In genomic region chr4:109303141-109303499, GRCh38 we compare ENCODE assay signal across 8 cellular contexts. TPM values are rescaled to one million over a fixed set of nuclear protein-coding genes. Genes with fewer than 3 reads are reported as not detected.
A peak's percentile ranks its signal among the peaks of the same experiment; 100 is the strongest.
DNase-seq lines count a peak whose midpoint lies in the region; ATAC-seq and TF ChIP-seq lines count a peak whose summit lies in the region.

No MANE protein-coding gene starts in this region.

- intact Hi-C loops in Right ventricle myocardium inferior (cut with DNase I) = loop anchor here (10.0 kb wide), 2 partner anchors 118 to 238 kb away; no protein-coding TSS in a partner anchor
- intact Hi-C loops in cardiac septum (cut with DNase I) = no loop called here
- intact Hi-C loops in uterus (cut with DNase I; ENCODE audit: low total_unique reads) = no loop called here

- peak; percentile 49 for ATAC-seq in Right ventricle myocardium inferior
- peak; percentile 32 for ATAC-seq in lung (ENCODE audit: insufficient read depth, low FRiP score)

- H3K36me3 ChIP-seq in lung (ENCODE audit: control insufficient read depth in 2 of 2, insufficient read depth in 2 of 2, low read length in 2 of 2) (no peaks in the 10 kb centered on the region), uterus (no peaks in the 10 kb centered on the region)

- DNase-seq in Right ventricle myocardium inferior (ENCODE audit: missing footprints) (no peak), cardiac septum (ENCODE audit: low spot score) (no peak), cardiac fibroblast (ENCODE audit: low read depth in 2 of 2) (peak in 1 of 2 donors; percentile 15), lung (ENCODE audit: low spot score) (no peak), uterus (peak in 1 of 2 donors; percentile 14), inferior parietal cortex (ENCODE audit: extremely low spot score) (no peak), NCI-H1092 (lab: John Stamatoyannopoulos, UW) (no peak)
- no peak for DNase-seq in NK-92 treated with Interleukin-12 subunit alpha and Interleukin-12 subunit beta, amount 100 ng/mL, for 24 hours (lab: John Stamatoyannopoulos, UW)

- no peak for TF ChIP-seq POLR2A in uterus (IDR thresholded peaks at IDR 0.05)

- peak overlapping the region; percentile 32 to 45 for H3K4me3 ChIP-seq in cardiac fibroblast (replicated peaks in 1 of 2; ENCODE audit: low read depth in 2 of 2, low read length in 2 of 2)
- peak overlapping the region; percentile 40 for H3K4me3 ChIP-seq in lung
- H3K4me3 ChIP-seq in uterus = peak overlapping the region; percentile 47 to 49

- H3K9me3 ChIP-seq in lung (ENCODE audit: control insufficient read depth in 2 of 2, insufficient read depth in 1 of 2, low read length in 1 of 2) = peaks cover 0 to 2% of the 10 kb centered on the region in 2 donors
- no peaks in the 10 kb centered on the region for H3K9me3 ChIP-seq in uterus

- H3K27me3 ChIP-seq in lung (ENCODE audit: control insufficient read depth, insufficient read depth) = no peaks in the 10 kb centered on the region
- peaks cover 0 to 12% of the 10 kb centered on the region in 2 donors for H3K27me3 ChIP-seq in uterus

- H3K4me1 ChIP-seq in lung (ENCODE audit: control insufficient read depth in 2 of 2, insufficient read depth in 2 of 2, low read length in 2 of 2) = peaks cover 0 to 10% of the 10 kb centered on the region in 2 donors
- peaks cover 4 to 8% of the 10 kb centered on the region in 2 donors for H3K4me1 ChIP-seq in uterus

- TF ChIP-seq CTCF in cardiac fibroblast (IDR thresholded peaks at IDR 0.05; ENCODE audit: low read depth, low read length) = no peak
- TF ChIP-seq CTCF in lung (IDR thresholded peaks at IDR 0.05; ENCODE audit: control extremely low read depth, extremely low read depth) = no peak
- no peak for TF ChIP-seq CTCF in uterus (IDR thresholded peaks at IDR 0.05)

- whole genome bisulfite sequencing in lung, 2 donors = 2% methylated on average over 10 of the region's 10 CpGs

- H3K27ac ChIP-seq in lung (ENCODE audit: low read depth in 1 of 2, low read length in 1 of 2) = no peak overlapping the region
- H3K27ac ChIP-seq in uterus = peak overlapping the region; percentile 36 to 51

RNA-seq across cellular contexts. Expression of gene COL25A1, which starts 0.7 kb away (rescaled TPM):
- total RNA-seq in Right ventricle myocardium inferior (0.73 TPM), cardiac septum (1.00 TPM), lung (1 to 10 TPM; 1.3 to 3.5 TPM), uterus (10 to 100 TPM in 1 of 4 donors, 1 to 10 TPM in 1, under 1 TPM in 1, not detected in 1; 0.26 to 41.1 (median 1.8) TPM)
- 1 to 10 TPM in 1 of 2 donors, under 1 TPM in 1; 0.06 to 2.2 TPM for polyA plus RNA-seq in lung

Comparison
In these comparisons a context has a peak if more than half of its experiments do, and no peak if none do; other contexts are left out.
1. H3K27ac ChIP-seq: peak in uterus (2 of 2); none in lung (0 of 2).
2. Peak in every context shown above with its lines, with median percentiles within 50 percentile points of each other: H3K4me3 ChIP-seq.